Comparison of ENCODE assay signal across 17 cellular contexts in genomic region chr7:29421010-29421956, GRCh38.
DNase-seq lines count a peak whose midpoint lies in the region; ATAC-seq and TF ChIP-seq lines count a peak whose summit lies in the region.
"Had no signal": no experiment of that assay in that cellular context is flagged by ENCODE, and none has a peak within 500 bp of the region (broad histone marks: within the 10 kb centered on the region; RNA-seq: fewer than 3 reads in every experiment).

No MANE protein-coding gene starts in this region.

- H4K20me1 ChIP-seq in MM.1S (ENCODE audit: insufficient read depth, low read length), result no peaks in the 10 kb centered on the region
- H4K20me1 ChIP-seq: BLaER1 treated with 17β-estradiol and CSF1 and Interleukin-3, amounts not matched to agents 10 nM and 100 nM had no signal

- H3K27me3 Mint-ChIP-seq in immature natural killer cell (ENCODE audit: low read depth in 3 of 3), result no peaks in the 10 kb centered on the region

- TF ChIP-seq CTCF in heart right ventricle (IDR thresholded peaks at IDR 0.05) (no peak), MM.1S (IDR thresholded peaks at IDR 0.05; ENCODE audit: low read length) (no peak)

- no peaks in the 10 kb centered on the region for H3K9me2 ChIP-seq in MM.1S (replicated peaks; ENCODE audit: insufficient read depth, low read length)

- H3K27ac Mint-ChIP-seq in immature natural killer cell, result peak overlapping the region in 1 of 6 donors; percentile 75
- H3K27ac Mint-ChIP-seq: CD4-positive, CD25-positive, alpha-beta regulatory T cell; HFFc6 had no signal

- H3K9ac ChIP-seq in MM.1S (ENCODE audit: low read length), result peak overlapping the region; percentile 18; the same call in 1 of the 2 replicates
- H3K9ac ChIP-seq: BLaER1 treated with 17β-estradiol and CSF1 and Interleukin-3, amounts not matched to agents 10 nM and 100 nM had no signal

- H3K9me3 Mint-ChIP-seq in immature natural killer cell, result no peaks in the 10 kb centered on the region
- H3K9me3 Mint-ChIP-seq: CD4-positive, CD25-positive, alpha-beta regulatory T cell; HFFc6 had no signal

- no peaks in the 10 kb centered on the region for H3K79me2 ChIP-seq in MM.1S (ENCODE audit: low read length)

- H3K27ac ChIP-seq in heart right ventricle (no peak overlapping the region), MM.1S (ENCODE audit: low read length) (peak overlapping the region; percentile 60; the same call in 1 of the 2 replicates)
- H3K27ac ChIP-seq: 22Rv1; BLaER1 treated with 17β-estradiol and CSF1 and Interleukin-3, amounts not matched to agents 10 nM and 100 nM; HL-60 had no signal

- 82 to 85% methylated on average over 12 of the region's 12 CpGs for WGBS in heart right ventricle, 2 donors

- H3K9me3 ChIP-seq in heart right ventricle (no peaks in the 10 kb centered on the region), MM.1S (replicated peaks; ENCODE audit: insufficient read depth, low read length) (no peaks in the 10 kb centered on the region)
- H3K9me3 ChIP-seq: BLaER1 treated with 17β-estradiol and CSF1 and Interleukin-3, amounts not matched to agents 10 nM and 100 nM; HAP-1 had no signal

- H3K36me3 Mint-ChIP-seq in immature natural killer cell, result peaks cover 0 to 4% (median 0%) of the 10 kb centered on the region in 3 donors
- H3K36me3 Mint-ChIP-seq: CD4-positive, CD25-positive, alpha-beta regulatory T cell had no signal

- peaks cover 16% of the 10 kb centered on the region in 2 donors for H3K4me1 Mint-ChIP-seq in immature natural killer cell
- H3K4me1 Mint-ChIP-seq: CD4-positive, CD25-positive, alpha-beta regulatory T cell had no signal

- H2AFZ ChIP-seq in MM.1S (ENCODE audit: low read length), result 0 out of 2 replicates have a peak overlapping the region, but pooled peaks have one; percentile 0

- no peaks in the 10 kb centered on the region for H3K36me3 ChIP-seq in heart right ventricle
- H3K36me3 ChIP-seq in MM.1S (replicated peaks; ENCODE audit: insufficient read depth, low read length), result no peaks in the 10 kb centered on the region
- H3K36me3 ChIP-seq: BLaER1 treated with 17β-estradiol and CSF1 and Interleukin-3, amounts not matched to agents 10 nM and 100 nM; HAP-1 had no signal

- CTCF ChIA-PET in HEK293T (lab: Yijun Ruan, JAX), result no interaction called here

- H3K4me1 ChIP-seq in heart right ventricle, result peaks cover 0 to 5% (median 0%) of the 10 kb centered on the region in 9 donors
- H3K4me1 ChIP-seq in MM.1S (ENCODE audit: low read length), result peaks cover 23% of the 10 kb centered on the region
- H3K4me1 ChIP-seq: HAP-1 had no signal

- peak overlapping the region in 1 of 5 donors; percentile 13 for H3K4me3 Mint-ChIP-seq in immature natural killer cell
- H3K4me3 Mint-ChIP-seq: CD4-positive, CD25-positive, alpha-beta regulatory T cell; HFFc6 had no signal

- H3K4me2 ChIP-seq in MM.1S (ENCODE audit: low read depth, low read length), result peak overlapping the region; percentile 67

- DNase-seq in left ventricle myocardium superior (no peak), heart right ventricle (no peak), MM.1S (peak; percentile 78), immature natural killer cell (peak in 2 of 3 donors; percentile 6 to 12), HEK293T (ENCODE audit: extremely low spot score) (no peak)
- DNase-seq: AML-193; Calu3; CD4-positive, CD25-positive, alpha-beta regulatory T cell; DMS 273 treated with DMSO at 0.1 percent for 48 hours; HFFc6 had no signal

- H3F3A ChIP-seq in MM.1S (ENCODE audit: insufficient read depth, low read length), result peaks cover 22% of the 10 kb centered on the region

- H3K4me3 ChIP-seq in heart right ventricle, result no peak overlapping the region
- peak overlapping the region; percentile 2 for H3K4me3 ChIP-seq in MM.1S (ENCODE audit: low read length)
- H3K4me3 ChIP-seq: BLaER1 treated with 17β-estradiol and CSF1 and Interleukin-3, amounts not matched to agents 10 nM and 100 nM; GM12878; HAP-1 had no signal

- no peaks in the 10 kb centered on the region for H3K27me3 ChIP-seq in heart right ventricle
- H3K27me3 ChIP-seq in MM.1S (replicated peaks; ENCODE audit: insufficient read depth, low read length), result 0 out of 2 replicates have a peak, but pooled peaks cover 5% of the 10 kb centered on the region
- H3K27me3 ChIP-seq: BLaER1 treated with 17β-estradiol and CSF1 and Interleukin-3, amounts not matched to agents 10 nM and 100 nM had no signal

- POLR2A ChIA-PET in HEK293T (lab: Yijun Ruan, JAX), result no interaction called here

- intact Hi-C loops in left ventricle myocardium superior (cut with micrococcal nuclease) (no loop called here), heart right ventricle (cut with DNase I) (no loop called here)

- peak; percentile 47 for ATAC-seq in left ventricle myocardium superior
- ATAC-seq in heart right ventricle, result no peak
- ATAC-seq in HG03095 (IDR thresholded peaks at IDR 0.05; ENCODE audit: unreplicated experiment), result no peak
- no peak for ATAC-seq in GM18517 (IDR thresholded peaks at IDR 0.05; ENCODE audit: unreplicated experiment)
- ATAC-seq: GM12878 had no signal

TF ChIP-seq in HEK293T, 16 proteins besides CTCF, POLR2A, EP300 and RAD21:
- TF ChIP-seq BHLHE40 (IDR thresholded peaks at IDR 0.05; ENCODE audit: borderline replicate concordance) (no peak), L3MBTL2 (conservative IDR thresholded peaks at IDR 0.05) (no peak), HDGF (IDR thresholded peaks at IDR 0.05; ENCODE audit: borderline replicate concordance) (no peak), LEF1 (IDR thresholded peaks at IDR 0.05; ENCODE audit: borderline replicate concordance) (no peak), FOXK2 (IDR thresholded peaks at IDR 0.05) (no peak), SUZ12 (IDR thresholded peaks at IDR 0.05) (no peak), CTBP1 (IDR thresholded peaks at IDR 0.05; ENCODE audit: borderline replicate concordance) (no peak), ELF4 (IDR thresholded peaks at IDR 0.05) (no peak), FOXM1 (IDR thresholded peaks at IDR 0.05; ENCODE audit: borderline replicate concordance) (no peak), ARNT (IDR thresholded peaks at IDR 0.05) (no peak), SP1 (IDR thresholded peaks at IDR 0.05) (no peak), NFRKB (IDR thresholded peaks at IDR 0.05) (no peak), PKNOX1 (IDR thresholded peaks at IDR 0.05) (no peak)

Comparison
In these comparisons a context has a peak if more than half of its experiments do, and no peak if none do; other contexts are left out.
1. DNase-seq: peak in MM.1S (single experiment) and immature natural killer cell (2 of 3); none in left ventricle myocardium superior (single experiment), heart right ventricle (0 of 2) and HEK293T (single experiment).